ENCODE assay signal across 8 cellular contexts in genomic region chr6:169212897-169213813, GRCh38. TPM values are rescaled to one million over a fixed set of nuclear protein-coding genes. Genes with fewer than 3 reads are reported as not detected.
DNase-seq lines count a peak whose midpoint lies in the region; ATAC-seq, FAIRE-seq and TF ChIP-seq lines count a peak whose summit lies in the region.

No MANE protein-coding gene starts in this region.

- H3K4me1 ChIP-seq in spleen, result peaks cover 0 to 32% (median 23%) of the 10 kb centered on the region in 6 donors

- H3K27me3 ChIP-seq in spleen (replicated peaks in 1 of 7), result no peaks in the 10 kb centered on the region

- intact Hi-C loops in spleen (cut with DNase I; ENCODE audit: low total_unique reads), result no loop called here

- WGBS in spleen, 5 donors, result 17 to 37% (median 30%) methylated on average over 45 to 56 of the region's 56 CpGs

- peak; percentile 67 for DNase-seq in NCI-H2171 treated with DMSO at 0.1 percent for 48 hours (lab: John Stamatoyannopoulos, UW)
- DNase-seq in central memory CD4-positive, alpha-beta T cell, result peak; percentile 92
- peak; percentile 98 for DNase-seq in spleen
- no peak for DNase-seq in NCI-H2107 (lab: John Stamatoyannopoulos, UW)

- H3K9me3 ChIP-seq in spleen, result peaks cover 0 to 5% (median 2%) of the 10 kb centered on the region in 8 donors

- H3K4me3 ChIP-seq in spleen, result peak overlapping the region in 7 of 8 donors; percentile 3 to 62 (median 30)

- TF ChIP-seq CTCF in spleen (IDR thresholded peaks at IDR 0.05 in 8 of 11, conservative IDR thresholded peaks at IDR 0.05 in 3 of 11), result peak in 9 of 11 experiments; percentile 17 to 65 (median 34)

- TF ChIP-seq POLR2A in spleen (IDR thresholded peaks at IDR 0.05), result no peak

- ATAC-seq in GM18508 (IDR thresholded peaks at IDR 0.05; ENCODE audit: insufficient read depth, unreplicated experiment) (peak; percentile 94), HG02943 (IDR thresholded peaks at IDR 0.05; ENCODE audit: low read depth, unreplicated experiment) (peak; percentile 99)
- ATAC-seq in activated CD4-positive, CD25-positive, alpha-beta regulatory T cell treated with anti-CD3 and anti-CD28 coated beads, Interleukin-2, amount 50 U/mL, for 24 hours, result peak; percentile 99 to 100

- H3K27ac ChIP-seq in spleen, result peak overlapping the region; percentile 79 to 88 (median 86)

- peak; percentile 89 for FAIRE-seq in islet of Langerhans (lab: Jason Lieb, UNC)

- H3K36me3 ChIP-seq in spleen, result no peaks in the 10 kb centered on the region

RNA-seq across cellular contexts. Expression of gene THBS2, which starts 40.5 kb away (rescaled TPM):
- 10 to 100 TPM in 2 of 7 donors, 1 to 10 TPM in 5; 2.5 to 24.9 (median 8.1) TPM for total RNA-seq in spleen
- 1 to 10 TPM; 1.2 to 2.7 (median 1.5) TPM for polyA plus RNA-seq in spleen
